In the genomic region with DNA sequence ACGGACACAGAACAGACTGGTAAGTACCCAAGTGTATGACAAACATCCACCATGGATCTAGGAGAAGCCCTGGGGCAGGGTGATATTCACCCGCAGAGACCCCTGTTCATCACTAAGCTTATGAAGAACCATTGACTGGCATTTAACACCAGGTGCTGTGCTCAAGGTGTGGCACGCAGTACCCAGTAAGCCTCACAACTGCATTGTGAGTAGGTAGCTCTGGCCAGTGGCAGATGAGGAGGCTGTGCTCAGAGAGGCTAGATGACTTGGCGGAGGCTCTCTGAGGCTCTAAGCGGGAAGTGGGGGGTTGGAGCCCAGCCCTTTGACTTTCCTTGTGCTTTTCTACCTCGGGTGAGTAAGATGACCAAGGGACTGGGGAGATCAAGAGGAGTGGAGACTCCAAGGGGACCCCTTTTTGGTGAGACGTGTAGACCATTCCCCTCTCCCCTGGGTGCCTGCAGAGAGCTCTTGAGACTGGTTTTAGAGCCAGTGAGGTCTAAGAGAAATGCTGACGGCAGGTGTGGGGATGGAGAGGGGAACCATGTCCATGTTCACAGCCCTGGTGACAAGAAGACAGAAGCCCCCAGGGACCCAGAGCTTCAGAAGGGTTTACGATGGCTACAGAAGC, we compare ENCODE assay signal across 1 cellular context.
TF ChIP-seq lines count a peak whose summit lies in the region.

No MANE protein-coding gene starts in this region.

TF ChIP-seq in GM23338, 12 proteins besides CTCF, POLR2A, EP300 and RAD21:
- TF ChIP-seq, protein P1, sequence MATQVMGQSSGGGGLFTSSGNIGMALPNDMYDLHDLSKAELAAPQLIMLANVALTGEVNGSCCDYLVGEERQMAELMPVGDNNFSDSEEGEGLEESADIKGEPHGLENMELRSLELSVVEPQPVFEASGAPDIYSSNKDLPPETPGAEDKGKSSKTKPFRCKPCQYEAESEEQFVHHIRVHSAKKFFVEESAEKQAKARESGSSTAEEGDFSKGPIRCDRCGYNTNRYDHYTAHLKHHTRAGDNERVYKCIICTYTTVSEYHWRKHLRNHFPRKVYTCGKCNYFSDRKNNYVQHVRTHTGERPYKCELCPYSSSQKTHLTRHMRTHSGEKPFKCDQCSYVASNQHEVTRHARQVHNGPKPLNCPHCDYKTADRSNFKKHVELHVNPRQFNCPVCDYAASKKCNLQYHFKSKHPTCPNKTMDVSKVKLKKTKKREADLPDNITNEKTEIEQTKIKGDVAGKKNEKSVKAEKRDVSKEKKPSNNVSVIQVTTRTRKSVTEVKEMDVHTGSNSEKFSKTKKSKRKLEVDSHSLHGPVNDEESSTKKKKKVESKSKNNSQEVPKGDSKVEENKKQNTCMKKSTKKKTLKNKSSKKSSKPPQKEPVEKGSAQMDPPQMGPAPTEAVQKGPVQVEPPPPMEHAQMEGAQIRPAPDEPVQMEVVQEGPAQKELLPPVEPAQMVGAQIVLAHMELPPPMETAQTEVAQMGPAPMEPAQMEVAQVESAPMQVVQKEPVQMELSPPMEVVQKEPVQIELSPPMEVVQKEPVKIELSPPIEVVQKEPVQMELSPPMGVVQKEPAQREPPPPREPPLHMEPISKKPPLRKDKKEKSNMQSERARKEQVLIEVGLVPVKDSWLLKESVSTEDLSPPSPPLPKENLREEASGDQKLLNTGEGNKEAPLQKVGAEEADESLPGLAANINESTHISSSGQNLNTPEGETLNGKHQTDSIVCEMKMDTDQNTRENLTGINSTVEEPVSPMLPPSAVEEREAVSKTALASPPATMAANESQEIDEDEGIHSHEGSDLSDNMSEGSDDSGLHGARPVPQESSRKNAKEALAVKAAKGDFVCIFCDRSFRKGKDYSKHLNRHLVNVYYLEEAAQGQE (IDR thresholded peaks at IDR 0.05; ENCODE audit: unreplicated experiment): no peak
